In the genomic region with DNA sequence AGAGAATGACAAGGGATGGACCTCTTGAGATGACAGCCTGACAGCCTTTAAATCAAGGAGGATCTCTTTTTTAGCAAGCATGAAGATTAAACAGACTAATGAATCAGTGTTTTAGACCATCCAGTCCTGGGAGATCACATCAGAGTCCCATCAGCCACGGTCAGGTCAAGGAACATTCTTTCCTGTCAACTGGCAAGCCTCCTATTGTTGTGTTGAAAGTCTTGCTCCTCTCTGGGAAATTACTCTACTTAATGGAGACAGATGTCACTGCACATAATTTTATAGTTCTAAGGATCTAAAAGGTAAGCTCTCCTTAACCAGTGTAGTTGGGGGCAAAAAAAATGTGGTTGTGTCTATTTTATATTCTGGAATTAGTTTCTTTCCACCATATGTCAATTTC, we compare ENCODE assay signal across 9 cellular contexts.
"Had no signal": no experiment of that assay in that cellular context is flagged by ENCODE, and none has a peak within 500 bp of the region (broad histone marks: within the 10 kb centered on the region; RNA-seq: fewer than 3 reads in every experiment).

No MANE protein-coding gene starts in this region.

- H3K36me3 ChIP-seq: HAP-1 had no signal

- H3K27ac ChIP-seq: GM23248 had no signal

- H3K4me3 ChIP-seq: GM23248, GM23338, HAP-1 had no signal

- H3K4me2 ChIP-seq: GM23338 had no signal

- H3K9ac ChIP-seq: GM23248 had no signal

- H2AFZ ChIP-seq: GM23248, GM23338 had no signal

- ATAC-seq: GM23338, HCT116 had no signal

- H3K9me3 ChIP-seq: HAP-1 had no signal

- DNase-seq: GM23248, GOT3, H7, H9, HCEC 1CT, HFFc6 had no signal
